ENCODE assay signal across 8 cellular contexts in genomic region chr5:6378128-6379023, GRCh38. TPM values are rescaled to one million over a fixed set of nuclear protein-coding genes. Genes with fewer than 3 reads are reported as not detected.
DNase-seq lines count a peak whose midpoint lies in the region; ATAC-seq and TF ChIP-seq lines count a peak whose summit lies in the region.

A gene with protein sequence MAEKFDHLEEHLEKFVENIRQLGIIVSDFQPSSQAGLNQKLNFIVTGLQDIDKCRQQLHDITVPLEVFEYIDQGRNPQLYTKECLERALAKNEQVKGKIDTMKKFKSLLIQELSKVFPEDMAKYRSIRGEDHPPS (minus strand): TSS chr5:6378547. CDS start chr5:6378483, 64 bp downstream.

- peaks cover 51% of the 10 kb centered on the region for H3K79me2 ChIP-seq in SK-N-SH (ENCODE audit: insufficient read depth)

- no peaks in the 10 kb centered on the region for H3K27me3 ChIP-seq in SK-N-SH (ENCODE audit: insufficient read depth)
- no peaks in the 10 kb centered on the region for H3K27me3 ChIP-seq in testis

- H3K9me2 ChIP-seq in SK-N-SH = no peaks in the 10 kb centered on the region

- WGBS in SK-N-SH (ENCODE audit: low lambda C conversion rate) = 5% methylated on average over 23 of the region's 62 CpGs
- 1 to 3% methylated on average over 14 to 59 of the region's 62 CpGs for WGBS in testis, 2 donors

- peak within 1 kb of the TSS; percentile 81 to 94 for H3K27ac ChIP-seq in SK-N-SH (ENCODE audit: low read depth in 2 of 2, low read length in 1 of 2)
- peak within 1 kb of the TSS; percentile 71 to 75 for H3K27ac ChIP-seq in testis

- no peak for TF ChIP-seq EP300 in SK-N-SH (IDR thresholded peaks at IDR 0.05; ENCODE audit: borderline replicate concordance in 1 of 2, low read depth in 1 of 2, low read length in 1 of 2)

- H3K9ac ChIP-seq in SK-N-SH = peak within 1 kb of the TSS; percentile 92

- peaks cover 5% of the 10 kb centered on the region for H3F3A ChIP-seq in SK-N-SH (replicated peaks; ENCODE audit: insufficient read depth)

- H4K20me1 ChIP-seq in SK-N-SH (ENCODE audit: insufficient read depth) = peaks cover 17% of the 10 kb centered on the region

- no peak for TF ChIP-seq POLR2A in testis (IDR thresholded peaks at IDR 0.05)

- ATAC-seq in HG02571 (IDR thresholded peaks at IDR 0.05; ENCODE audit: unreplicated experiment) (peak; percentile 99), omental fat pad (ENCODE audit: low FRiP score) (peak; percentile 100)

- POLR2A ChIA-PET in SK-N-SH (lab: Yijun Ruan, JAX) = interaction anchor here (0.7 to 1.9 kb wide), 5 partner anchors 10 to 882 kb away, joined by 3 to 8 read pairs (median 3); partner anchors contain the start of genes NSUN2 and SRD5A1

- CTCF ChIA-PET in SK-N-SH (lab: Yijun Ruan, JAX) = interaction anchor here (0.8 to 0.9 kb wide), 2 partner anchors 19 to 21 kb away, joined by 3 read pairs; no protein-coding TSS in a partner anchor

- TF ChIP-seq CTCF in SK-N-SH (IDR thresholded peaks at IDR 0.05) (no peak), omental fat pad (IDR thresholded peaks at IDR 0.05) (no peak), testis (IDR thresholded peaks at IDR 0.05) (no peak)

- intact Hi-C loops in testis (cut with DNase I; ENCODE audit: low total_unique reads) = no loop called here

- H2AFZ ChIP-seq in SK-N-SH (ENCODE audit: low read depth) = peak within 1 kb of the TSS; percentile 100

- peak within 1 kb of the TSS; percentile 95 for H3K4me2 ChIP-seq in SK-N-SH

- peak within 1 kb of the TSS; percentile 95 to 100 for H3K4me3 ChIP-seq in SK-N-SH (ENCODE audit: low read depth in 2 of 2, low read length in 1 of 2)
- H3K4me3 ChIP-seq in testis = peak within 1 kb of the TSS; percentile 84 to 87

- H3K4me1 ChIP-seq in SK-N-SH (ENCODE audit: control insufficient read depth in 1 of 2, insufficient read depth in 2 of 2, low read depth in 1 of 2, low read length in 1 of 2) (peaks cover 0 to 21% of the 10 kb centered on the region in 2 experiments; a peak in 2 of 4 replicates), testis (peaks cover 12% of the 10 kb centered on the region)

- H3K36me3 ChIP-seq in SK-N-SH (replicated peaks in 1 of 2; ENCODE audit: control insufficient read depth in 1 of 2, insufficient read depth in 2 of 2, low read length in 1 of 2) = peaks cover 37% of the 10 kb centered on the region in 2 experiments
- H3K36me3 ChIP-seq in testis (ENCODE audit: low read depth, missing control alignments) = no peaks in the 10 kb centered on the region

- H3K9me3 ChIP-seq in SK-N-SH (no peaks in the 10 kb centered on the region), testis (no peaks in the 10 kb centered on the region)

- TF ChIP-seq RAD21 in SK-N-SH (IDR thresholded peaks at IDR 0.05; ENCODE audit: low read length) = no peak

- DNase-seq in GM04504 (ENCODE audit: low read depth) (peak; percentile 77), NCI-H1048 (lab: John Stamatoyannopoulos, UW) (peak; percentile 83), SK-N-SH (peak; percentile 97), glomerular endothelial cell (ENCODE audit: extremely low read depth, low read depth, low spot score) (no peak), omental fat pad (ENCODE audit: low spot score) (peak; percentile 83), testis (peak; percentile 96)
- DNase-seq in activated naive CD4-positive, alpha-beta T cell treated with anti-CD3 and anti-CD28 coated beads, Interleukin-2, amount 50 U/mL, for 16 hours = peak; percentile 96

TF ChIP-seq in SK-N-SH, 30 proteins besides CTCF, POLR2A, EP300 and RAD21 (continues in another document):
- 0 out of 2 replicates have a peak, but pooled peaks have one; percentile 8 for TF ChIP-seq REST (IDR thresholded peaks at IDR 0.05; ENCODE audit: low read depth, low read length)
- TF ChIP-seq TAF1 (IDR thresholded peaks at IDR 0.05; ENCODE audit: borderline replicate concordance, low read depth, low read length) = peak; percentile 65
- TF ChIP-seq RCOR1 (IDR thresholded peaks at IDR 0.05; ENCODE audit: low read length) = no peak
- TF ChIP-seq RFX5 (IDR thresholded peaks at IDR 0.05; ENCODE audit: low read length) = no peak
- TF ChIP-seq IRF3 (IDR thresholded peaks at IDR 0.05; ENCODE audit: low read depth, low read length) = no peak
- TF ChIP-seq TEAD4 (IDR thresholded peaks at IDR 0.05; ENCODE audit: borderline replicate concordance, insufficient read depth) = no peak
- TF ChIP-seq, protein P1, sequence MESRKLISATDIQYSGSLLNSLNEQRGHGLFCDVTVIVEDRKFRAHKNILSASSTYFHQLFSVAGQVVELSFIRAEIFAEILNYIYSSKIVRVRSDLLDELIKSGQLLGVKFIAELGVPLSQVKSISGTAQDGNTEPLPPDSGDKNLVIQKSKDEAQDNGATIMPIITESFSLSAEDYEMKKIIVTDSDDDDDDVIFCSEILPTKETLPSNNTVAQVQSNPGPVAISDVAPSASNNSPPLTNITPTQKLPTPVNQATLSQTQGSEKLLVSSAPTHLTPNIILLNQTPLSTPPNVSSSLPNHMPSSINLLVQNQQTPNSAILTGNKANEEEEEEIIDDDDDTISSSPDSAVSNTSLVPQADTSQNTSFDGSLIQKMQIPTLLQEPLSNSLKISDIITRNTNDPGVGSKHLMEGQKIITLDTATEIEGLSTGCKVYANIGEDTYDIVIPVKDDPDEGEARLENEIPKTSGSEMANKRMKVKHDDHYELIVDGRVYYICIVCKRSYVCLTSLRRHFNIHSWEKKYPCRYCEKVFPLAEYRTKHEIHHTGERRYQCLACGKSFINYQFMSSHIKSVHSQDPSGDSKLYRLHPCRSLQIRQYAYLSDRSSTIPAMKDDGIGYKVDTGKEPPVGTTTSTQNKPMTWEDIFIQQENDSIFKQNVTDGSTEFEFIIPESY (IDR thresholded peaks at IDR 0.05; ENCODE audit: borderline replicate concordance, low read depth) = no peak
- TF ChIP-seq GATA2 (CRISPR knock-in tag; IDR thresholded peaks at IDR 0.05) = peak; percentile 55
- no peak for TF ChIP-seq USF2 (IDR thresholded peaks at IDR 0.05; ENCODE audit: borderline replicate concordance, low read depth, low read length)
- TF ChIP-seq FOXM1 (IDR thresholded peaks at IDR 0.05; ENCODE audit: low read depth) = no peak
- TF ChIP-seq MXI1 (IDR thresholded peaks at IDR 0.05; ENCODE audit: low read depth, low read length) = peak; percentile 92
- TF ChIP-seq MAX (IDR thresholded peaks at IDR 0.05; ENCODE audit: low read depth) = peak; percentile 88
- no peak for TF ChIP-seq FOXJ3 (CRISPR knock-in tag; IDR thresholded peaks at IDR 0.05)

RNA-seq across cellular contexts. Expression of the gene that starts here (rescaled TPM):
- 68.8 and 75.9 TPM in 2 replicates for polyA plus RNA-seq in SK-N-SH (2012; rRNA removed)
- polyA plus RNA-seq in SK-N-SH (2012; cell fraction: cytosol; rRNA removed) = 69.7 and 85.3 TPM in 2 replicates
- 70.9 and 88.1 TPM in 2 replicates for polyA plus RNA-seq in SK-N-SH (2012; cell fraction: nucleus; rRNA removed)
- total RNA-seq in glomerular endothelial cell = 24.7 and 30.7 TPM in 2 replicates
- 10 to 100 TPM; 22.8 to 36.1 (median 27.8) TPM for total RNA-seq in omental fat pad
- total RNA-seq in testis = 10 to 100 TPM; 43.8 to 47.9 TPM
- 43.6 TPM for polyA plus RNA-seq in testis (ENCODE audit: insufficient read depth, low read depth, low replicate concordance)
